8 cellular contexts compared by ENCODE assay signal in the genomic region with DNA sequence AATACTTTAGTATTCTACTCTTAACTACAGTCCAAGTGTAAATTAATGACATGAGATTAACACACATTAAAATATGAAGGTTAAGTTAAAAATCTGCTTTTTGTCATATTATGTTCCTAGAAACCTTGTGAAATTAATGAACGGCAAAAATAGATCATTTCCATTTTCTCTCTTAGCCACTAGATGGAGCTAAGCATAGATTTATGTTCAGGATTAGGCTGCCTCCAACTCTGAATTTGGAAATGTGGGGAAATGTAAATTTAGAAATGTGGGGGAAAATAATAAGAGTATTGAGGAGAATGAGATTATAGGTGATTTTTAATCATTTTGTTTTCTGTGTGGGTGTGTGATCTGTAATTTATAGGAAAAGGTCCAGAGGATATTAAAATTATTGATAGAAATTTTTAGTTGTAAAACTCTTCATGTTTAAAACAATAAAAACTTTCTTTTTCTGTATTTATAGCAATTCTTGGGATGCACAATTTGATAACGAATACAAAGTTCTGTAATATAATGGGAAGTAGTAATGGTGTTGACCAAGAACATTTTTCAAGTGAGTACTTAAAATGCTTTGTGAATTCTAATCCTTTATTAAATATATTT. TPM values are rescaled to one million over a fixed set of nuclear protein-coding genes. Genes with fewer than 3 reads are reported as not detected.
DNase-seq lines count a peak whose midpoint lies in the region; ATAC-seq, FAIRE-seq and TF ChIP-seq lines count a peak whose summit lies in the region.

No MANE protein-coding gene starts in this region.

- POLR2A ChIA-PET in endothelial cell of umbilical vein (lab: Charles Lee), result no interaction called here

- intact Hi-C loops in endothelial cell of umbilical vein (cut with micrococcal nuclease), result no loop called here
- intact Hi-C loops in pancreas (cut with DNase I), result no loop called here

- peak; percentile 91 for FAIRE-seq in endothelial cell of umbilical vein (lab: Jason Lieb, UNC)
- FAIRE-seq in pancreas (lab: Jason Lieb, UNC), result peak; percentile 75

- DNase-seq in NCI-H748 (lab: John Stamatoyannopoulos, UW; ENCODE audit: unreplicated experiment) (peak; percentile 8), NCI-H748 treated with DMSO at 0.1 percent for 48 hours (lab: John Stamatoyannopoulos, UW) (no peak), endothelial cell of umbilical vein (ENCODE audit: low read depth, low spot score) (peak; percentile 43), pancreas (no peak), hepatic stellate cell (ENCODE audit: low spot score) (no peak), NCI-H1930 (lab: John Stamatoyannopoulos, UW) (no peak)
- DNase-seq in activated naive CD4-positive, alpha-beta T cell (lab: John Stamatoyannopoulos, UW), result no peak

- H2AFZ ChIP-seq in OCI-LY3 (ENCODE audit: low read depth, low read length) (no peak overlapping the region), endothelial cell of umbilical vein (ENCODE audit: low read depth, low read length) (no peak overlapping the region)

- CTCF ChIA-PET in endothelial cell of umbilical vein (lab: Charles Lee), result interaction anchor here (0.6 to 2.8 kb wide), 34 partner anchors 8 to 339 kb away, joined by 3 to 55 read pairs (median 6); a partner anchor contains a TSS

- peak; percentile 83 for TF ChIP-seq CTCF in OCI-LY3 (IDR thresholded peaks at IDR 0.05; ENCODE audit: low read depth, low read length)
- TF ChIP-seq CTCF in endothelial cell of umbilical vein (IDR thresholded peaks at IDR 0.05; ENCODE audit: extremely low read depth in 1 of 2, insufficient read depth in 1 of 2, low read depth in 1 of 2, low read length in 2 of 2), result peak; percentile 44 to 48
- TF ChIP-seq CTCF in pancreas (IDR thresholded peaks at IDR 0.05), result peak; percentile 19 to 58 (median 35)

- no TSS peak for BruUV-seq in endothelial cell of umbilical vein (replicated peaks; lab: Mats Ljungman, UMichigan)

- ATAC-seq in pancreas, result peak in 3 of 4 donors; percentile 66 to 76 (median 66)

- H3K27ac ChIP-seq in OCI-LY3 (ENCODE audit: low read length) (no peak overlapping the region), endothelial cell of umbilical vein (ENCODE audit: insufficient read depth, low read depth, low read length) (no peak overlapping the region), pancreas (no peak overlapping the region)

- H3K4me1 ChIP-seq in OCI-LY3 (ENCODE audit: low read length) (peaks cover 12% of the 10 kb centered on the region), endothelial cell of umbilical vein (ENCODE audit: control insufficient read depth, extremely low read depth, insufficient read depth, low read length) (peaks cover 9% of the 10 kb centered on the region), pancreas (peaks cover 0 to 3% (median 0%) of the 10 kb centered on the region in 3 donors)

- no peak overlapping the region for H3K4me3 ChIP-seq in OCI-LY3 (ENCODE audit: low read length)
- no peak overlapping the region for H3K4me3 ChIP-seq in endothelial cell of umbilical vein (replicated peaks in 1 of 3; ENCODE audit: insufficient read depth in 1 of 3, low read depth in 1 of 3, low read length in 3 of 3)
- no peak overlapping the region for H3K4me3 ChIP-seq in pancreas

- dilution Hi-C loops in endothelial cell of umbilical vein (cut with MboI; ENCODE audit: extremely low pct_ligation_motif_present, low sequenced_read_pairs), result no loop called here

- H3K27me3 ChIP-seq in OCI-LY3 (ENCODE audit: low read depth, low read length), result no peaks in the 10 kb centered on the region
- no peaks in the 10 kb centered on the region for H3K27me3 ChIP-seq in endothelial cell of umbilical vein (ENCODE audit: control insufficient read depth in 2 of 2, insufficient read depth in 2 of 2, low read length in 2 of 2)
- H3K27me3 ChIP-seq in pancreas, result no peaks in the 10 kb centered on the region

- WGBS in pancreas, 2 donors, result 11 to 13% methylated on average over 2 of the region's 2 CpGs

- TF ChIP-seq POLR2A in endothelial cell of umbilical vein (IDR thresholded peaks at IDR 0.05; ENCODE audit: low read depth, low read length), result no peak

- H3K4me2 ChIP-seq in OCI-LY3 (ENCODE audit: low read length) (no peak overlapping the region), endothelial cell of umbilical vein (ENCODE audit: insufficient read depth, low read length) (no peak overlapping the region)

- H3K79me2 ChIP-seq in OCI-LY3 (ENCODE audit: low read length) (no peaks in the 10 kb centered on the region), endothelial cell of umbilical vein (ENCODE audit: control insufficient read depth, insufficient read depth, low read length) (peaks cover 9% of the 10 kb centered on the region)

- H3K9me3 ChIP-seq in OCI-LY3 (ENCODE audit: insufficient read depth, low read length) (no peaks in the 10 kb centered on the region), endothelial cell of umbilical vein (replicated peaks; ENCODE audit: control insufficient read depth, insufficient read depth, low read length) (no peaks in the 10 kb centered on the region), pancreas (no peaks in the 10 kb centered on the region)

- H3K9ac ChIP-seq in OCI-LY3 (ENCODE audit: low read length) (no peak overlapping the region), endothelial cell of umbilical vein (replicated peaks; ENCODE audit: extremely low read depth, insufficient read depth, low read length) (no peak overlapping the region)

- no peaks in the 10 kb centered on the region for H3K9me1 ChIP-seq in endothelial cell of umbilical vein (replicated peaks; ENCODE audit: control insufficient read depth, extremely low read depth, insufficient read depth, low read length)

- H4K20me1 ChIP-seq in OCI-LY3 (ENCODE audit: insufficient read depth, low read length) (no peaks in the 10 kb centered on the region), endothelial cell of umbilical vein (replicated peaks; ENCODE audit: control insufficient read depth, extremely low read depth, insufficient read depth, low read length) (no peaks in the 10 kb centered on the region)

- H3K36me3 ChIP-seq in OCI-LY3 (replicated peaks; ENCODE audit: low read depth, low read length), result peaks cover 14% of the 10 kb centered on the region
- H3K36me3 ChIP-seq in endothelial cell of umbilical vein (ENCODE audit: control insufficient read depth in 2 of 2, extremely low read depth in 1 of 2, insufficient read depth in 2 of 2, low read length in 2 of 2), result peaks cover 0 to 5% of the 10 kb centered on the region in 2 experiments
- peaks cover 0 to 4% (median 0%) of the 10 kb centered on the region in 3 donors for H3K36me3 ChIP-seq in pancreas

TF ChIP-seq in endothelial cell of umbilical vein, 7 proteins besides CTCF, POLR2A, EP300 and RAD21:
- TF ChIP-seq GATA2 (IDR thresholded peaks at IDR 0.05; ENCODE audit: insufficient read depth, insufficient read length, low read depth, low read length) (no peak), FOS (IDR thresholded peaks at IDR 0.05; ENCODE audit: borderline replicate concordance, insufficient read depth, low read length) (no peak), POLR2AphosphoS5 (IDR thresholded peaks at IDR 0.05; ENCODE audit: insufficient read depth, low read depth, low read length) (no peak), EZH2 (IDR thresholded peaks at IDR 0.05; ENCODE audit: borderline replicate concordance, low read depth, low read length, severe bottlenecking) (no peak), MYC (IDR thresholded peaks at IDR 0.05; ENCODE audit: low read depth, low read length) (no peak), JUN (IDR thresholded peaks at IDR 0.05; ENCODE audit: borderline replicate concordance, insufficient read depth, insufficient read length, low read depth) (no peak)
- TF ChIP-seq, protein P1, sequence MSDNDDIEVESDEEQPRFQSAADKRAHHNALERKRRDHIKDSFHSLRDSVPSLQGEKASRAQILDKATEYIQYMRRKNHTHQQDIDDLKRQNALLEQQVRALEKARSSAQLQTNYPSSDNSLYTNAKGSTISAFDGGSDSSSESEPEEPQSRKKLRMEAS (IDR thresholded peaks at IDR 0.05; ENCODE audit: insufficient read depth, insufficient read length), result no peak

RNA-seq across cellular contexts. Expression of a gene that starts 59.2 kb away (rescaled TPM):
- 63.7 and 64.3 TPM in 2 replicates for total RNA-seq in endothelial cell of umbilical vein
- polyA plus RNA-seq in endothelial cell of umbilical vein, result 7.6 and 10.4 TPM in 2 replicates
- polyA plus RNA-seq in endothelial cell of umbilical vein (2011; cell fraction: cytosol; rRNA removed), result 11.2 and 12.1 TPM in 2 replicates
- 11.2 and 15.0 TPM in 2 replicates for polyA plus RNA-seq in endothelial cell of umbilical vein (2011; cell fraction: nucleus; rRNA removed)
- 23.2 and 28.8 TPM in 2 replicates for polyA plus RNA-seq in endothelial cell of umbilical vein (2012)
- polyA minus RNA-seq in endothelial cell of umbilical vein, result 24.7 and 41.7 TPM in 2 replicates
- polyA minus RNA-seq in endothelial cell of umbilical vein (2011; cell fraction: cytosol; rRNA and poly(A)+ RNA removed), result 17.8 TPM
- polyA minus RNA-seq in endothelial cell of umbilical vein (2011; cell fraction: nucleus; rRNA and poly(A)+ RNA removed), result 42.3 and 50.2 TPM in 2 replicates
- total RNA-seq in pancreas, result 10 to 100 TPM; 12.3 to 28.5 (median 15.6) TPM
- polyA plus RNA-seq in pancreas, result 1 to 10 TPM; 4.4 to 9.1 TPM

Comparison
In these comparisons a context has a peak if more than half of its experiments do, and no peak if none do; other contexts are left out.
1. DNase-seq: peak in NCI-H748 (single experiment) and endothelial cell of umbilical vein (single experiment); none in NCI-H748 treated with DMSO at 0.1 percent for 48 hours (single experiment), pancreas (0 of 6), hepatic stellate cell (single experiment), NCI-H1930 (0 of 2) and activated naive CD4-positive, alpha-beta T cell (0 of 4).
2. Peak in every context shown above with its lines, with median percentiles within 50 percentile points of each other: CTCF ChIP-seq.